ENCODE assay signal across 8 cellular contexts in the genomic region with DNA sequence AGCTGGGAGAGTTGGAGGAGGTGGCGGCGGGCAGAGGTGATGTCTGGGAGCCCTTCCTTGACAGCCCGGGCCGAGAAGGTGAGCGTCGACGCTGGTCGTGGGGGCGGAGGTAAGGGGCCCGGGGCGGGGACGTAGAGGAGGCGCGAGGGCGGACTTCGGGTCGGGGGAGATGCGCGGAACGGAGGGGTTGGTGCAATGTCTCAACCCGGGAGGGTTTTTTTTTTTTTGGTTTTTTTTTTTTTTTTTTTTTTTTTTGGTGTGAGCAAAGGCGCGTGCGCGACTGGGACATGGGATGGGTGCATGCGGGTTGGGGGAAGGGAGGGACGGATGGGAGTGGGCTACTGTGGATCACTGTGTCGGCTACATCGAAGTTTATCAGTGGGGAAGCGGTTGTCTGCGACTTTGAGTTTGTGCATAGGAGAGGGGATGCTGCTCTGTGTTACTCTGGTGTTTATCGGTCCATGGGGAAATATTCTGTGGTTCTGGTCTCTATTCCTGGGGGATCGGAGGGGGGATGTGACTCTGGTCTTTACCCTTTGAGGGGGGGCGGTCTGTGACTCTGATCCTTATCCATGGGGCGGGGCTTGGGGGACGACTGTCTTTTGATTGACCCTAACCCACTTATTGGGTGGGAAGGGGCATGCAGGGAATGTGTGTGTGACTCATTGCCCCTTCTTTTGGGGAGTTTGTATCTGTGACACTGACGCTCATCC. TPM values are rescaled to one million over a fixed set of nuclear protein-coding genes. Genes with fewer than 3 reads are reported as not detected.
DNase-seq lines count a peak whose midpoint lies in the region; ATAC-seq and TF ChIP-seq lines count a peak whose summit lies in the region.

No MANE protein-coding gene starts in this region.

- TF ChIP-seq CTCF in astrocyte of the cerebellum (IDR thresholded peaks at IDR 0.05; ENCODE audit: low read depth, low read length, missing control alignments) = no peak

- ATAC-seq in GM21360 (IDR thresholded peaks at IDR 0.05; ENCODE audit: unreplicated experiment) = peak; percentile 18
- ATAC-seq in stimulated activated naive CD8-positive, alpha-beta T cell treated with anti-CD3 and anti-CD28 coated beads, Interleukin-15, amount 100 ng/mL, for 72 hours = peak; percentile 43

- peaks cover 4% of the 10 kb centered on the region for H3K9me3 ChIP-seq in iPS-18c (ENCODE audit: control insufficient read depth, insufficient read depth, low read length)

- no peaks in the 10 kb centered on the region for H3K27me3 Mint-ChIP-seq in stimulated activated naive CD8-positive, alpha-beta T cell treated with anti-CD3 and anti-CD28 coated beads, Interleukin-15, amount 100 ng/mL, for 72 hours

- in situ Hi-C loops in astrocyte of the cerebellum (cut with HindIII; ENCODE audit: low sequenced_read_pairs) = no loop called here

- peak overlapping the region; percentile 98 to 99 for H3K4me3 Mint-ChIP-seq in stimulated activated naive CD8-positive, alpha-beta T cell treated with anti-CD3 and anti-CD28 coated beads, Interleukin-15, amount 100 ng/mL, for 72 hours

- peaks cover 32% of the 10 kb centered on the region for H3K4me1 Mint-ChIP-seq in stimulated activated naive CD8-positive, alpha-beta T cell treated with anti-CD3 and anti-CD28 coated beads, Interleukin-15, amount 100 ng/mL, for 72 hours

- peak; percentile 32 for DNase-seq in CMK (ENCODE audit: low read depth)
- no peak for DNase-seq in Jurkat, Clone E6-1 (ENCODE audit: low read depth, low spot score)
- DNase-seq in astrocyte of the cerebellum (ENCODE audit: low read depth) = no peak
- no peak for DNase-seq in stimulated activated naive CD8-positive, alpha-beta T cell treated with anti-CD3 and anti-CD28 coated beads, Interleukin-15, amount 100 ng/mL, for 72 hours
- no peak for DNase-seq in GDM1 (lab: John Stamatoyannopoulos, UW)
- DNase-seq in middle frontal gyrus (ENCODE audit: extremely low spot score, low spot score) = no peak

- H3K27ac Mint-ChIP-seq in stimulated activated naive CD8-positive, alpha-beta T cell treated with anti-CD3 and anti-CD28 coated beads, Interleukin-15, amount 100 ng/mL, for 72 hours = peak overlapping the region; percentile 99 to 100

- peak overlapping the region; percentile 85 for H3K4me3 ChIP-seq in Jurkat, Clone E6-1 (ENCODE audit: low read length)
- H3K4me3 ChIP-seq in astrocyte of the cerebellum (ENCODE audit: low read depth, low read length) (peak overlapping the region; percentile 74), iPS-18c (ENCODE audit: insufficient read depth, low read depth, low read length) (peak overlapping the region; percentile 73)

- no peaks in the 10 kb centered on the region for H3K9me3 Mint-ChIP-seq in stimulated activated naive CD8-positive, alpha-beta T cell treated with anti-CD3 and anti-CD28 coated beads, Interleukin-15, amount 100 ng/mL, for 72 hours

RNA-seq across cellular contexts. Expression of a gene that starts 0.5 kb away (rescaled TPM):
- 65.6 TPM for polyA plus RNA-seq in Jurkat, Clone E6-1 (2012; ENCODE audit: insufficient read depth, insufficient read length)

RNA-seq across cellular contexts. Expression of a gene that starts 1.1 kb away (rescaled TPM):
- polyA plus RNA-seq in Jurkat, Clone E6-1 (2012; ENCODE audit: insufficient read depth, insufficient read length) = 211 TPM

RNA-seq across cellular contexts. Expression of a gene that starts 48.1 kb away (rescaled TPM):
- polyA plus RNA-seq in Jurkat, Clone E6-1 (2012; ENCODE audit: insufficient read depth, insufficient read length) = 280 TPM
